ENCODE assay signal across 8 cellular contexts in genomic region chr1:202143768-202144509, GRCh38. TPM values are rescaled to one million over a fixed set of nuclear protein-coding genes. Genes with fewer than 3 reads are reported as not detected.
DNase-seq lines count a peak whose midpoint lies in the region; ATAC-seq, FAIRE-seq and TF ChIP-seq lines count a peak whose summit lies in the region.

No MANE protein-coding gene starts in this region.

- CTCF ChIA-PET in IMR-90 (lab: Yijun Ruan, JAX), result no interaction called here

- in situ Hi-C loops in IMR-90 (cut with MboI; ENCODE audit: low sequenced_read_pairs), result loop anchor here (25.0 kb wide), 1 partner anchor 607 kb away; the partner anchor contains the start of gene NAV1

- H3K4me3 ChIP-seq in IMR-90 (ENCODE audit: insufficient read depth, low read depth, low read length), result peak overlapping the region; percentile 99

- H2BK20ac ChIP-seq in IMR-90 (ENCODE audit: low read depth, low read length), result no peak overlapping the region

- no peak for TF ChIP-seq POLR2A in IMR-90 (IDR thresholded peaks at IDR 0.05; ENCODE audit: low read depth, low read length)

- H3K14ac ChIP-seq in IMR-90 (replicated peaks; ENCODE audit: low read depth, low read length), result peak overlapping the region; percentile 69

- H2BK15ac ChIP-seq in IMR-90 (ENCODE audit: low read depth, low read length), result no peak overlapping the region

- H3K56ac ChIP-seq in IMR-90 (ENCODE audit: extremely low read depth, insufficient read depth, low read length), result peak overlapping the region; percentile 54

- peaks cover 26 to 52% of the 10 kb centered on the region in 2 experiments for H3K79me1 ChIP-seq in IMR-90 (ENCODE audit: low read depth in 1 of 2, low read length in 2 of 2)

- intact Hi-C loops in IMR-90 (cut with micrococcal nuclease), result no loop called here

- H3K9me3 ChIP-seq in ES-I3 (ENCODE audit: control insufficient read depth, insufficient read depth, low read length) (no peaks in the 10 kb centered on the region), IMR-90 (ENCODE audit: control insufficient read depth, insufficient read depth, low read length) (no peaks in the 10 kb centered on the region)

- 0% methylated on average over 46 of the region's 76 CpGs; no CpG with 5 or more reads in 1 of the 2 experiments for WGBS in IMR-90 (ENCODE audit: extremely low coverage in 2 of 2, insufficient read length in 1 of 2), 2 experiments

- POLR2A ChIA-PET in IMR-90 (lab: Charles Lee; ENCODE audit: unreplicated experiment), result no interaction called here

- FAIRE-seq in frontal cortex (lab: Jason Lieb, UNC), result no peak

- H2BK5ac ChIP-seq in IMR-90 (ENCODE audit: low read depth, low read length, poor library complexity, severe bottlenecking), result peak overlapping the region; percentile 54

- H2AFZ ChIP-seq in IMR-90 (replicated peaks; ENCODE audit: low read length, poor library complexity), result peak overlapping the region; percentile 98

- dilution Hi-C loops in IMR-90 (cut with HindIII; ENCODE audit: low sequenced_read_pairs, unreplicated experiment), result no loop called here

- H4K91ac ChIP-seq in IMR-90 (ENCODE audit: insufficient read depth, low read depth, low read length), result peak overlapping the region; percentile 51

- TF ChIP-seq RAD21 in IMR-90 (IDR thresholded peaks at IDR 0.05; ENCODE audit: low read length), result no peak

- peak overlapping the region; percentile 92 for H3K27ac ChIP-seq in IMR-90 (ENCODE audit: insufficient read depth, low read length)

- H2AK9ac ChIP-seq in IMR-90 (replicated peaks; ENCODE audit: low read depth, low read length, poor library complexity), result peak overlapping the region; percentile 100

- H3K9me1 ChIP-seq in IMR-90 (ENCODE audit: insufficient read depth, low read length), result peaks cover 10% of the 10 kb centered on the region; the same call in 1 of the 2 replicates

- H3K36me3 ChIP-seq in ES-I3 (ENCODE audit: insufficient read depth, low read length), result no peaks in the 10 kb centered on the region
- H3K36me3 ChIP-seq in IMR-90 (ENCODE audit: control insufficient read depth, insufficient read depth, low read length), result peaks cover 2% of the 10 kb centered on the region; the same call in 1 of the 2 replicates

- H4K5ac ChIP-seq in IMR-90 (ENCODE audit: low read depth, low read length), result peak overlapping the region; percentile 72

- H3K23ac ChIP-seq in IMR-90 (ENCODE audit: low read depth, low read length), result peak overlapping the region; percentile 65

- H4K8ac ChIP-seq in IMR-90 (ENCODE audit: low read depth in 2 of 2, low read length in 2 of 2), result peak overlapping the region; percentile 84 to 87

- H2AK5ac ChIP-seq in IMR-90 (ENCODE audit: low read depth, low read length), result peak overlapping the region; percentile 51

- H3K18ac ChIP-seq in IMR-90 (ENCODE audit: low read depth, low read length), result peak overlapping the region; percentile 89

- peak overlapping the region; percentile 1; the same call in 1 of the 2 replicates for H2BK120ac ChIP-seq in IMR-90 (ENCODE audit: low read depth, low read length)

- H3K9ac ChIP-seq in ES-I3 (ENCODE audit: low read depth, low read length), result peak overlapping the region; percentile 88
- H3K9ac ChIP-seq in IMR-90 (ENCODE audit: low read depth, low read length), result peak overlapping the region; percentile 99

- TF ChIP-seq CTCF in IMR-90 (conservative IDR thresholded peaks at IDR 0.05; ENCODE audit: low read depth, low read length), result no peak
- TF ChIP-seq CTCF in omental fat pad (IDR thresholded peaks at IDR 0.05), result no peak

- DNase-seq in IMR-90 (no peak), frontal cortex (ENCODE audit: low spot score in 2 of 2) (peak; percentile 60 to 68), omental fat pad (ENCODE audit: low spot score) (no peak), A172 (ENCODE audit: low spot score) (no peak), DMS153 treated with DMSO at 0.1 percent for 48 hours (lab: John Stamatoyannopoulos, UW; ENCODE audit: unreplicated experiment) (no peak)
- peak; percentile 34 for DNase-seq in activated CD8-positive, alpha-beta memory T cell treated with anti-CD3 and anti-CD28 coated beads, Interleukin-2, amount 50 U/mL, for 4 hours

- H3K4ac ChIP-seq in IMR-90 (ENCODE audit: low read depth, low read length), result peak overlapping the region; percentile 82

- ATAC-seq in GM21381 (IDR thresholded peaks at IDR 0.05; ENCODE audit: unreplicated experiment) (peak; percentile 39), IMR-90 (ENCODE audit: low read depth) (peak; percentile 66), omental fat pad (ENCODE audit: low FRiP score) (peak; percentile 64)

- H3K4me1 ChIP-seq in ES-I3 (ENCODE audit: insufficient read depth, low read length) (no peaks in the 10 kb centered on the region; the same call in 1 of the 2 replicates), IMR-90 (ENCODE audit: control insufficient read depth, insufficient read depth, low read length) (peaks cover 4% of the 10 kb centered on the region)

- no TSS peak for BruUV-seq in IMR-90 (replicated peaks; lab: Mats Ljungman, UMichigan)

- H4K20me1 ChIP-seq in IMR-90 (ENCODE audit: insufficient read depth, low read length), result peaks cover 44% of the 10 kb centered on the region

- H3K27me3 ChIP-seq in IMR-90 (ENCODE audit: control insufficient read depth, insufficient read depth, low read length), result peaks cover 6% of the 10 kb centered on the region; the same call in 1 of the 2 replicates

- H3K4me2 ChIP-seq in IMR-90 (ENCODE audit: low read depth, low read length), result peak overlapping the region; percentile 98

TF ChIP-seq in IMR-90, 13 proteins besides CTCF, POLR2A, EP300 and RAD21:
- TF ChIP-seq BHLHE40 (IDR thresholded peaks at IDR 0.05; ENCODE audit: low read depth, low read length) (0 out of 2 replicates have a peak, but pooled peaks have one; percentile 3), ELK1 (IDR thresholded peaks at IDR 0.05; ENCODE audit: borderline replicate concordance, low read depth, low read length) (no peak), MAZ (IDR thresholded peaks at IDR 0.05; ENCODE audit: borderline replicate concordance, low read depth, low read length) (no peak; the same call in 1 of the 2 replicates)

RNA-seq across cellular contexts. Expression of gene ARL8A, which starts 0.6 kb away (rescaled TPM):
- 18.1 and 19.7 TPM in 2 replicates for total RNA-seq in IMR-90 (2012; rRNA removed)
- polyA plus RNA-seq in IMR-90 (2012; rRNA removed), result 30.7 and 38.6 TPM in 2 replicates
- polyA plus RNA-seq in IMR-90 (2012; cell fraction: cytosol; rRNA removed), result 17.7 and 30.7 TPM in 2 replicates
- 37.8 and 46.1 TPM in 2 replicates for polyA plus RNA-seq in IMR-90 (2012; cell fraction: nucleus; rRNA removed; ENCODE audit: low replicate concordance)
- total RNA-seq in frontal cortex, result 99.1 TPM
- total RNA-seq in omental fat pad, result 10 to 100 TPM; 31.1 to 61.8 (median 43.0) TPM
- 42.6 and 57.9 TPM in 2 replicates for total RNA-seq in A172 (2014; rRNA removed; shearing (Covaris generic))

RNA-seq across cellular contexts. Expression of gene PTPN7, which starts 16.5 kb away (rescaled TPM):
- total RNA-seq in IMR-90 (2012; rRNA removed), result not detected in 2 replicates
- polyA plus RNA-seq in IMR-90 (2012; rRNA removed), result 0.05 TPM in 1 of 2 replicates, not detected in the other
- polyA plus RNA-seq in IMR-90 (2012; cell fraction: cytosol; rRNA removed), result not detected in 2 replicates
- polyA plus RNA-seq in IMR-90 (2012; cell fraction: nucleus; rRNA removed; ENCODE audit: low replicate concordance), result not detected in 2 replicates
- total RNA-seq in frontal cortex, result not detected
- total RNA-seq in omental fat pad, result 10 to 100 TPM in 1 of 4 donors, 1 to 10 TPM in 3; 2.9 to 14.4 (median 4.6) TPM
- total RNA-seq in A172 (2014; rRNA removed; shearing (Covaris generic)), result not detected in 2 replicates

RNA-seq across cellular contexts. Expression of gene GPR37L1, which starts 21.2 kb away (rescaled TPM):
- total RNA-seq in IMR-90 (2012; rRNA removed), result not detected in 2 replicates
- polyA plus RNA-seq in IMR-90 (2012; rRNA removed), result 0.02 TPM in 1 of 2 replicates, not detected in the other
- not detected in 2 replicates for polyA plus RNA-seq in IMR-90 (2012; cell fraction: cytosol; rRNA removed)
- polyA plus RNA-seq in IMR-90 (2012; cell fraction: nucleus; rRNA removed; ENCODE audit: low replicate concordance), result not detected in 2 replicates
- total RNA-seq in frontal cortex, result 0.82 TPM
- total RNA-seq in omental fat pad, result under 1 TPM in 1 of 4 donors, not detected in 3; 0.16 TPM
- total RNA-seq in A172 (2014; rRNA removed; shearing (Covaris generic)), result 0.03 and 0.60 TPM in 2 replicates

RNA-seq across cellular contexts. Expression of gene LGR6, which starts 49.7 kb away (rescaled TPM):
- not detected in 2 replicates for total RNA-seq in IMR-90 (2012; rRNA removed)
- polyA plus RNA-seq in IMR-90 (2012; rRNA removed), result not detected in 2 replicates
- 0.01 TPM in 1 of 2 replicates, not detected in the other for polyA plus RNA-seq in IMR-90 (2012; cell fraction: cytosol; rRNA removed)
- polyA plus RNA-seq in IMR-90 (2012; cell fraction: nucleus; rRNA removed; ENCODE audit: low replicate concordance), result not detected in 2 replicates
- total RNA-seq in frontal cortex, result 0.41 TPM
- total RNA-seq in omental fat pad, result under 1 TPM in 2 of 4 donors, not detected in 2; 0.28 to 0.32 TPM
- total RNA-seq in A172 (2014; rRNA removed; shearing (Covaris generic)), result not detected in 2 replicates

Comparison
In these comparisons a context has a peak if more than half of its experiments do, and no peak if none do; other contexts are left out.
1. DNase-seq: peak in activated CD8-positive, alpha-beta memory T cell treated with anti-CD3 and anti-CD28 coated beads, Interleukin-2, amount 50 U/mL, for 4 hours (single experiment) and frontal cortex (2 of 2); none in IMR-90 (single experiment), omental fat pad (single experiment), A172 (single experiment) and DMS153 treated with DMSO at 0.1 percent for 48 hours (single experiment).
2. Peak in every context shown above with its lines, with median percentiles within 50 percentile points of each other: ATAC-seq.